Comparison of ENCODE assay signal across 13 cellular contexts in the genomic region with DNA sequence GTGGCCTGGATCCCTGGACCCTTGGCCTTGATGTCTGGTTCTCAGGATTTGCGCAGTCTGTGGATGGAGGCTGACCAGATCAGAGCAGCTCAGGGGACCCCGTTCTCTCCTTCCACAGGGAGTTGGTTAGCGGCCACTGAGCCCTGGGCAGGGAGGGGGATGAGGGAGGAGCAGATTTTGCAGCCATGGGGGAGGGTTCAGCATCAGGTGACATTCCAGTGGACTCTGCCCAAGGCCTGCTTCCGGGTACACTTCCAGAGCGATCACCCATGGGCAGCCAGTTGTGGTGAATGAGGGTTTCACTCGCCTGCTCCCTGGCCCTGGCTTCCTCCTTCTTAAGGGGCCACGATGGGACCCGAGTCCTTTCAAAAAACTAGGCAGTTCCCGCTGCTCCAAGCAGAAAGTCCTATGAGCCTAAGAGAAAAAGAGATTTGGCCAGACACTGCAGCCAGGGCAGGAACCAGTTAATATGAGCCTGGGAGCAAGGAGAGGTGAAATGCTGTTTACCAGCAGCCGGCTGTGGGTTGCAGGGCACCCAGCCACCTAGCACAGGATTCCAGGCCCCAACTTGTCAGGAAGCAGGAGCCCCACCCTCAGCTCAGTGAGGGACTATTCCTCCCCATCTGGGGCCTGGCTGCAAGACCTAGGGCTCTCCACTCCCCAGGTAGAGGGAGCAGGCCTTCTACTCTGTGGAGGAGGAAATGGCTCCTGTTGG. TPM values are rescaled to one million over a fixed set of nuclear protein-coding genes. Genes with fewer than 3 reads are reported as not detected.
DNase-seq lines count a peak whose midpoint lies in the region; ATAC-seq and TF ChIP-seq lines count a peak whose summit lies in the region.
"Had no signal": no experiment of that assay in that cellular context is flagged by ENCODE, and none has a peak within 500 bp of the region (broad histone marks: within the 10 kb centered on the region; RNA-seq: fewer than 3 reads in every experiment).

No MANE protein-coding gene starts in this region.

- POLR2A ChIA-PET in RWPE1 (lab: Yijun Ruan, JAX; ENCODE audit: low non-redundant PET): no interaction called here

- H3K79me2 ChIP-seq in hepatocyte (peaks cover 11% of the 10 kb centered on the region), osteoblast (ENCODE audit: insufficient read depth, low read length) (no peaks in the 10 kb centered on the region)

- H3K9me3 ChIP-seq in hepatocyte (ENCODE audit: low read depth): no peaks in the 10 kb centered on the region
- no peaks in the 10 kb centered on the region for H3K9me3 ChIP-seq in osteoblast (ENCODE audit: low read depth, low read length)

- no peak overlapping the region for H3K4me3 Mint-ChIP-seq in activated T-cell treated with anti-CD3 and anti-CD28 coated beads, Interleukin-2, amount 50 U/mL, for 72 hours

- H3K4me1 Mint-ChIP-seq in activated T-cell treated with anti-CD3 and anti-CD28 coated beads, Interleukin-2, amount 50 U/mL, for 72 hours (ENCODE audit: low read depth): peaks cover 5% of the 10 kb centered on the region

- TF ChIP-seq CTCF in RWPE1 (conservative IDR thresholded peaks at IDR 0.05; ENCODE audit: low read depth): no peak
- TF ChIP-seq CTCF in hepatocyte (IDR thresholded peaks at IDR 0.05; ENCODE audit: poor library complexity): no peak
- TF ChIP-seq CTCF in osteoblast (IDR thresholded peaks at IDR 0.05; ENCODE audit: extremely low read depth, low read depth, low read length): no peak

- no peaks in the 10 kb centered on the region for H3K9me3 Mint-ChIP-seq in activated T-cell treated with anti-CD3 and anti-CD28 coated beads, Interleukin-2, amount 50 U/mL, for 72 hours

- H3K27ac ChIP-seq in RWPE1 (peak overlapping the region; percentile 99), hepatocyte (peak overlapping the region; percentile 98), osteoblast (ENCODE audit: low read depth, low read length) (no peak overlapping the region)

- H3K27me3 ChIP-seq in hepatocyte (no peaks in the 10 kb centered on the region), osteoblast (ENCODE audit: insufficient read depth, low read length) (peaks cover 24% of the 10 kb centered on the region)

- WGBS in hepatocyte (ENCODE audit: low lambda C conversion rate, missing lambda C conversion rate): 39% methylated on average over 10 of the region's 10 CpGs

- H3K27ac Mint-ChIP-seq in activated T-cell treated with anti-CD3 and anti-CD28 coated beads, Interleukin-2, amount 50 U/mL, for 72 hours: no peak overlapping the region

- H3K4me2 ChIP-seq in hepatocyte (peak overlapping the region; percentile 57), osteoblast (ENCODE audit: insufficient read depth, low read length) (no peak overlapping the region)

- peaks cover 34% of the 10 kb centered on the region for H3K27me3 Mint-ChIP-seq in activated T-cell treated with anti-CD3 and anti-CD28 coated beads, Interleukin-2, amount 50 U/mL, for 72 hours (ENCODE audit: low read depth)

- H3K4me3 ChIP-seq in hepatocyte: no peak overlapping the region
- H3K4me3 ChIP-seq in osteoblast (ENCODE audit: insufficient read depth, low read length): no peak overlapping the region

- peak; percentile 48 for DNase-seq in COLO668 (lab: John Stamatoyannopoulos, UW; ENCODE audit: unreplicated experiment)
- peak; percentile 48 for DNase-seq in RWPE1 (ENCODE audit: low spot score)
- DNase-seq in hepatocyte (ENCODE audit: low spot score): peak; percentile 87
- peak; percentile 49 for DNase-seq in osteoblast (ENCODE audit: insufficient read length, low spot score, missing footprints)
- no peak for DNase-seq in activated CD8-positive, alpha-beta memory T cell treated with anti-CD3 and anti-CD28 coated beads for 24 hours
- no peak for DNase-seq in activated T-cell treated with anti-CD3 and anti-CD28 coated beads, Interleukin-2, amount 50 U/mL, for 72 hours
- DNase-seq in activated CD8-positive, alpha-beta memory T cell treated with anti-CD3 and anti-CD28 coated beads, Interleukin-2, amount 50 U/mL, for 48 hours: no peak
- DNase-seq: IMR-90; NCI-H446 treated with DMSO at 0.1 percent for 48 hours; stimulated activated CD4-positive, alpha-beta T cell treated with anti-CD3 and anti-CD28 coated beads, Interleukin-2, amount 100 ng/mL, for 24 hours; T-helper 1 cell had no signal

- H4K20me1 ChIP-seq in hepatocyte (ENCODE audit: insufficient read depth, poor library complexity, severe bottlenecking) (no peaks in the 10 kb centered on the region), osteoblast (ENCODE audit: insufficient read depth, low read length) (no peaks in the 10 kb centered on the region)

- H3K36me3 ChIP-seq in hepatocyte (replicated peaks; ENCODE audit: insufficient read depth, low read depth): no peaks in the 10 kb centered on the region
- H3K36me3 ChIP-seq in osteoblast (ENCODE audit: insufficient read depth, low read length): no peaks in the 10 kb centered on the region

- H3K9me2 ChIP-seq in hepatocyte (replicated peaks; ENCODE audit: insufficient read depth): no peaks in the 10 kb centered on the region

- H2AFZ ChIP-seq in hepatocyte: no peak overlapping the region
- H2AFZ ChIP-seq in osteoblast (ENCODE audit: low read length): no peak overlapping the region

- peaks cover 35% of the 10 kb centered on the region for H3K4me1 ChIP-seq in hepatocyte (ENCODE audit: insufficient read depth)
- no peaks in the 10 kb centered on the region for H3K4me1 ChIP-seq in osteoblast (ENCODE audit: insufficient read depth, low read length)

- no peaks in the 10 kb centered on the region for H3K36me3 Mint-ChIP-seq in activated T-cell treated with anti-CD3 and anti-CD28 coated beads, Interleukin-2, amount 50 U/mL, for 72 hours (ENCODE audit: insufficient read depth in 2 of 2)

- CTCF ChIA-PET in RWPE1 (lab: Yijun Ruan, JAX): interaction anchor here (0.6 to 0.7 kb wide), 3 partner anchors 10 to 1850 kb away, joined by 3 to 7 read pairs (median 3); no protein-coding TSS in a partner anchor

- ATAC-seq in HG02840 (IDR thresholded peaks at IDR 0.05; ENCODE audit: low FRiP score, unreplicated experiment): no peak
- no peak for ATAC-seq in activated T-cell treated with anti-CD3 and anti-CD28 coated beads, Interleukin-2, amount 50 U/mL, for 72 hours (replicated peaks in 1 of 2)

RNA-seq across cellular contexts. Expression of gene GPRC5C, which starts 4.7 kb away (rescaled TPM):
- total RNA-seq in hepatocyte: 150 and 159 TPM in 2 replicates
- polyA plus RNA-seq in hepatocyte: 233 and 237 TPM in 2 replicates
- total RNA-seq in osteoblast: 2.9 and 6.8 TPM in 2 replicates
- 1 to 10 TPM; 1.3 to 2.3 TPM for total RNA-seq in activated T-cell treated with anti-CD3 and anti-CD28 coated beads, Interleukin-2, amount 50 U/mL, for 72 hours
- total RNA-seq: IMR-90 had no signal
- polyA plus RNA-seq: IMR-90 had no signal

RNA-seq across cellular contexts. Expression of gene CD300A, which starts 39.2 kb away (rescaled TPM):
- total RNA-seq in hepatocyte: 0.20 and 1.1 TPM in 2 replicates
- polyA plus RNA-seq in hepatocyte: 0.22 and 0.47 TPM in 2 replicates
- total RNA-seq in osteoblast: not detected in 2 replicates
- 1 to 10 TPM; 3.9 to 7.2 TPM for total RNA-seq in activated T-cell treated with anti-CD3 and anti-CD28 coated beads, Interleukin-2, amount 50 U/mL, for 72 hours
- total RNA-seq: IMR-90 had no signal
- polyA plus RNA-seq: IMR-90 had no signal

RNA-seq across cellular contexts. Expression of gene GPR142, which starts 59.9 kb away (rescaled TPM):
- total RNA-seq in hepatocyte (not detected in 2 replicates), osteoblast (not detected in 2 replicates)
- not detected in 2 replicates for polyA plus RNA-seq in hepatocyte
- not detected for total RNA-seq in activated T-cell treated with anti-CD3 and anti-CD28 coated beads, Interleukin-2, amount 50 U/mL, for 72 hours
- total RNA-seq: activated CD8-positive, alpha-beta memory T cell treated with anti-CD3 and anti-CD28 coated beads for 36 hours; IMR-90 had no signal
- polyA plus RNA-seq: IMR-90 had no signal

Comparison
In these comparisons a context has a peak if more than half of its experiments do, and no peak if none do; other contexts are left out.
1. DNase-seq: peak in COLO668 (single experiment), RWPE1 (single experiment), hepatocyte (single experiment) and osteoblast (single experiment); none in activated CD8-positive, alpha-beta memory T cell treated with anti-CD3 and anti-CD28 coated beads for 24 hours (single experiment), activated T-cell treated with anti-CD3 and anti-CD28 coated beads, Interleukin-2, amount 50 U/mL, for 72 hours (0 of 2) and activated CD8-positive, alpha-beta memory T cell treated with anti-CD3 and anti-CD28 coated beads, Interleukin-2, amount 50 U/mL, for 48 hours (single experiment).
2. RNA of gene GPRC5C, which starts 4.7 kb away (total RNA-seq): 150 to 159 TPM in hepatocyte; 2.9 to 6.8 TPM in osteoblast and 1.3 to 2.3 TPM in activated T-cell treated with anti-CD3 and anti-CD28 coated beads, Interleukin-2, amount 50 U/mL, for 72 hours; every median in the first group is over 10 times any median in the second.